Comparison of ENCODE assay signal across 19 cellular contexts in genomic region chr2:142825861-142826260, GRCh38. TPM values are rescaled to one million over a fixed set of nuclear protein-coding genes. Genes with fewer than 3 reads are reported as not detected.
DNase-seq lines count a peak whose midpoint lies in the region; ATAC-seq and TF ChIP-seq lines count a peak whose summit lies in the region.
"Had no signal": no experiment of that assay in that cellular context is flagged by ENCODE, and none has a peak within 500 bp of the region (broad histone marks: within the 10 kb centered on the region; RNA-seq: fewer than 3 reads in every experiment).

No MANE protein-coding gene starts in this region.

- CTCF ChIA-PET in activated CD8-positive, alpha-beta T cell treated with anti-CD3 and anti-CD28 coated beads for 36 hours (lab: Charles Lee), result no interaction called here

- H3K9me3 ChIP-seq in SK-N-MC (ENCODE audit: low read depth, low read length) (no peaks in the 10 kb centered on the region), osteoblast (ENCODE audit: low read depth, low read length) (no peaks in the 10 kb centered on the region), upper lobe of left lung (no peaks in the 10 kb centered on the region)
- H3K9me3 ChIP-seq: SK-N-SH had no signal

- intact Hi-C loops in activated CD8-positive, alpha-beta T cell treated with anti-CD3 and anti-CD28 coated beads for 36 hours (cut with micrococcal nuclease), result no loop called here

- no peak for TF ChIP-seq CTCF in osteoblast (IDR thresholded peaks at IDR 0.05; ENCODE audit: extremely low read depth, low read depth, low read length)
- no peak for TF ChIP-seq CTCF in activated CD8-positive, alpha-beta T cell treated with anti-CD3 and anti-CD28 coated beads for 36 hours (IDR thresholded peaks at IDR 0.05)
- TF ChIP-seq CTCF in GM13976 (IDR thresholded peaks at IDR 0.05; ENCODE audit: borderline replicate concordance, control extremely low read depth, extremely low read depth, insufficient read depth, missing control alignments), result no peak
- no peak for TF ChIP-seq CTCF in upper lobe of left lung (IDR thresholded peaks at IDR 0.05)

- H3K4me1 ChIP-seq in osteoblast (ENCODE audit: insufficient read depth, low read length) (peaks cover 3% of the 10 kb centered on the region), upper lobe of left lung (no peaks in the 10 kb centered on the region)
- H3K4me1 ChIP-seq: neural progenitor cell had no signal

- H3K9me3 Mint-ChIP-seq in activated CD8-positive, alpha-beta T cell treated with anti-CD3 and anti-CD28 coated beads for 36 hours, result peaks cover 3% of the 10 kb centered on the region
- H3K9me3 Mint-ChIP-seq: activated CD4-positive, alpha-beta T cell treated with anti-CD3 and anti-CD28 coated beads, Interleukin-2, amount 10 ng/mL, durations not matched to agents 24 days and 14 days; neural progenitor cell; stimulated activated naive CD8-positive, alpha-beta T cell treated with anti-CD3 and anti-CD28 coated beads, Interleukin-15, amount 100 ng/mL, for 72 hours had no signal

- in situ Hi-C loops in GM13976 (cut with MboI; ENCODE audit: low sequenced_read_pairs, unreplicated experiment), result no loop called here

- H3K36me3 Mint-ChIP-seq in activated CD8-positive, alpha-beta T cell treated with anti-CD3 and anti-CD28 coated beads for 36 hours (ENCODE audit: low read depth), result no peaks in the 10 kb centered on the region
- H3K36me3 Mint-ChIP-seq: memory B cell, neural progenitor cell had no signal

- H3K27me3 Mint-ChIP-seq in activated CD8-positive, alpha-beta T cell treated with anti-CD3 and anti-CD28 coated beads for 36 hours, result no peaks in the 10 kb centered on the region
- H3K27me3 Mint-ChIP-seq: activated CD4-positive, alpha-beta T cell treated with anti-CD3 and anti-CD28 coated beads, Interleukin-2, amount 10 ng/mL, durations not matched to agents 24 days and 14 days; memory B cell; stimulated activated naive CD8-positive, alpha-beta T cell treated with anti-CD3 and anti-CD28 coated beads, Interleukin-15, amount 100 ng/mL, for 72 hours had no signal

- H3K27ac ChIP-seq in SK-N-MC, result peak overlapping the region; percentile 65; the same call in 1 of the 2 replicates
- H3K27ac ChIP-seq in osteoblast (ENCODE audit: low read depth, low read length), result no peak overlapping the region
- H3K27ac ChIP-seq in upper lobe of left lung, result no peak overlapping the region
- H3K27ac ChIP-seq: epithelial cell of prostate, neural progenitor cell had no signal

- no peak overlapping the region for H3K27ac Mint-ChIP-seq in activated CD8-positive, alpha-beta T cell treated with anti-CD3 and anti-CD28 coated beads for 36 hours
- H3K27ac Mint-ChIP-seq: activated CD4-positive, alpha-beta T cell treated with anti-CD3 and anti-CD28 coated beads, Interleukin-2, amount 10 ng/mL, durations not matched to agents 24 days and 14 days; memory B cell; neural progenitor cell; stimulated activated naive CD8-positive, alpha-beta T cell treated with anti-CD3 and anti-CD28 coated beads, Interleukin-15, amount 100 ng/mL, for 72 hours had no signal

- no peaks in the 10 kb centered on the region for H3K79me2 ChIP-seq in osteoblast (ENCODE audit: insufficient read depth, low read length)

- H3K4me3 ChIP-seq in SK-N-MC (peak overlapping the region; percentile 44), osteoblast (ENCODE audit: insufficient read depth, low read length) (no peak overlapping the region), upper lobe of left lung (no peak overlapping the region)
- H3K4me3 ChIP-seq: neural progenitor cell had no signal

- H3K4me2 ChIP-seq in osteoblast (ENCODE audit: insufficient read depth, low read length), result no peak overlapping the region
- H3K4me2 ChIP-seq: neural progenitor cell, SK-N-SH had no signal

- H3K36me3 ChIP-seq in SK-N-MC (ENCODE audit: insufficient read depth, low read length) (no peaks in the 10 kb centered on the region), osteoblast (ENCODE audit: insufficient read depth, low read length) (no peaks in the 10 kb centered on the region), upper lobe of left lung (no peaks in the 10 kb centered on the region)
- H3K36me3 ChIP-seq: neural progenitor cell had no signal

- H3K4me3 Mint-ChIP-seq in activated CD8-positive, alpha-beta T cell treated with anti-CD3 and anti-CD28 coated beads for 36 hours, result no peak overlapping the region
- H3K4me3 Mint-ChIP-seq: activated CD4-positive, alpha-beta T cell treated with anti-CD3 and anti-CD28 coated beads, Interleukin-2, amount 10 ng/mL, durations not matched to agents 24 days and 14 days; memory B cell; neural progenitor cell; stimulated activated naive CD8-positive, alpha-beta T cell treated with anti-CD3 and anti-CD28 coated beads, Interleukin-15, amount 100 ng/mL, for 72 hours had no signal

- no peak for TF ChIP-seq POLR2A in upper lobe of left lung (IDR thresholded peaks at IDR 0.05)

- no peak for TF ChIP-seq EP300 in upper lobe of left lung (IDR thresholded peaks at IDR 0.05)

- ATAC-seq in activated CD8-positive, alpha-beta T cell treated with anti-CD3 and anti-CD28 coated beads for 36 hours, result no peak
- ATAC-seq in upper lobe of left lung (ENCODE audit: low FRiP score in 2 of 2), result no peak
- ATAC-seq: Panc1; stimulated activated naive CD8-positive, alpha-beta T cell treated with anti-CD3 and anti-CD28 coated beads, Interleukin-15, amount 100 ng/mL, for 72 hours had no signal

- no peaks in the 10 kb centered on the region for H3K4me1 Mint-ChIP-seq in activated CD8-positive, alpha-beta T cell treated with anti-CD3 and anti-CD28 coated beads for 36 hours (ENCODE audit: low read depth)
- H3K4me1 Mint-ChIP-seq: activated CD4-positive, alpha-beta T cell treated with anti-CD3 and anti-CD28 coated beads, Interleukin-2, amount 10 ng/mL, durations not matched to agents 24 days and 14 days; neural progenitor cell; stimulated activated naive CD8-positive, alpha-beta T cell treated with anti-CD3 and anti-CD28 coated beads, Interleukin-15, amount 100 ng/mL, for 72 hours had no signal

- H4K20me1 ChIP-seq in osteoblast (ENCODE audit: insufficient read depth, low read length), result no peaks in the 10 kb centered on the region

- 65 to 68% methylated on average over 2 of the region's 2 CpGs for WGBS in upper lobe of left lung, 2 donors

- peak overlapping the region; percentile 14 for H2AFZ ChIP-seq in osteoblast (ENCODE audit: low read length)
- H2AFZ ChIP-seq: neural progenitor cell had no signal

- peak; percentile 35 for DNase-seq in Ammon's horn (ENCODE audit: low spot score)
- peak; percentile 90 for DNase-seq in SK-N-MC (ENCODE audit: low read depth, low spot score)
- peak; percentile 38 for DNase-seq in fibroblast of gingiva (ENCODE audit: low read depth)
- DNase-seq in osteoblast (ENCODE audit: insufficient read length, low spot score, missing footprints), result peak; percentile 15
- DNase-seq in activated CD8-positive, alpha-beta T cell treated with anti-CD3 and anti-CD28 coated beads for 36 hours, result no peak
- DNase-seq in GM13976 (ENCODE audit: low spot score), result no peak
- DNase-seq in upper lobe of left lung, result no peak
- no peak for DNase-seq in ureter (ENCODE audit: low spot score)
- DNase-seq: activated CD4-positive, alpha-beta T cell treated with anti-CD3 and anti-CD28 coated beads, Interleukin-2, amount 10 ng/mL, durations not matched to agents 24 days and 14 days; activated naive CD4-positive, alpha-beta T cell; activated T-cell treated with anti-CD3 and anti-CD28 coated beads for 4 hours; GDM1; NCI-H1105 treated with DMSO at 0.1 percent for 48 hours; SK-N-SH; stimulated activated naive CD8-positive, alpha-beta T cell treated with anti-CD3 and anti-CD28 coated beads, Interleukin-15, amount 100 ng/mL, for 72 hours had no signal

- no peak overlapping the region for H3K9ac ChIP-seq in SK-N-MC (ENCODE audit: insufficient read length)
- H3K9ac ChIP-seq: neural progenitor cell, SK-N-SH had no signal

- POLR2A ChIA-PET in activated CD8-positive, alpha-beta T cell treated with anti-CD3 and anti-CD28 coated beads for 36 hours (lab: Charles Lee), result no interaction called here

- H3K27me3 ChIP-seq in osteoblast (ENCODE audit: insufficient read depth, low read length) (no peaks in the 10 kb centered on the region), upper lobe of left lung (no peaks in the 10 kb centered on the region)
- H3K27me3 ChIP-seq: neural progenitor cell had no signal

RNA-seq across cellular contexts. Expression of gene KYNU, which starts 51.6 kb away (rescaled TPM):
- total RNA-seq in osteoblast (5.9 and 10.9 TPM in 2 replicates), upper lobe of left lung (10 to 100 TPM in 5 of 6 donors, 1 to 10 TPM in 1; 9.4 to 45.2 (median 15.6) TPM), ureter (18.7 TPM)
- not detected for total RNA-seq in activated CD8-positive, alpha-beta T cell treated with anti-CD3 and anti-CD28 coated beads for 36 hours
- total RNA-seq: activated CD4-positive, alpha-beta T cell treated with anti-CD3 and anti-CD28 coated beads, Interleukin-2, amount 10 ng/mL, durations not matched to agents 24 days and 14 days had no signal

Comparison
In these comparisons a context has a peak if more than half of its experiments do, and no peak if none do; other contexts are left out.
1. DNase-seq: peak in Ammon's horn (single experiment), SK-N-MC (single experiment), fibroblast of gingiva (single experiment) and osteoblast (single experiment); none in activated CD8-positive, alpha-beta T cell treated with anti-CD3 and anti-CD28 coated beads for 36 hours (single experiment), GM13976 (single experiment), upper lobe of left lung (0 of 2) and ureter (single experiment).